Comparison of ENCODE assay signal across 1 cellular context in the genomic region with DNA sequence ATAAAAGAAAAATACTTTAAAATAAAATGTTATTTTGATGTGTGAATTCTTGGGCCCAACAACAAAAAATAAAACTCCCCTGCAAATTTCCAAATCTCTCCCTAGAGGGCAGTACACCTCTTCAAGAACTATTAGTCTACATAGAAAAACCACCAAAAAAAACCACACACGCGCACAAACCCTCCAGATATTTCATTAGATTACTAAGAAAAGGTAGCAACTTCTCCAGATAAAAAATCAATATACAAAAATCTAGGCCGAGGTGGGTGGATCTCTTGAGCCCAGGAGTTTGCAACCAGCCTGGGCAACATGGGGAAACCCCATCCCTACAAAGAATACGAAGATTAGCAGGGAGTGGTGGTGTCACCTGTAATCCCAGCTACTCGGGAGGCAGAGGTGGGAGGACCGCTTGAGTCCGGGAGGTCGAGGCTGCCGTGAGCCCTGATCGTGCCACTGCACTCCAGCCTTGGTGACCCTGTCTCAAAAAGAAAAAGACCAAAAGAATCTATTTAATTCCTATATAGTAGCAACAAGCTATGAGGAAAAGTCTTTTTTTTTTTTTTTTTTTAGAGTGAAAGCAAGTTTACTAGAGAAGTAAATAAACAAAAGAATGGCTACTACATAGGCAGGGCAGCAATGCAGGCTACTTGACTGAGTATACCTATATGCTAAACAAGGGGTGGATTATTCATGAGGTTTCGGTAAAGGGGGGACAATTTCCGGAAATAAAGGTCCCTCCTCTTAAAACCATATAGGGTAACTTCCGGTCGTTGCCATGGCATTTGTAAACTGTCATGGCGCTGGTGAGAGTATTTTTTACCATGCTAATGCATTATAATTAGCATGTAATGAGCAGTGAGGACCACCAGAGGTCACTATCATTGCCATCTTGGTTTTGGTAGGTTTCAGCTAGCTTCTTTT.
TF ChIP-seq lines count a peak whose summit lies in the region.

No MANE protein-coding gene starts in this region.

TF ChIP-seq in K562, 482 proteins besides CTCF, POLR2A, EP300 and RAD21 (continued from another document and continues in another):
- TF ChIP-seq ZNF589 (CRISPR knock-in tag; IDR thresholded peaks at IDR 0.05; ENCODE audit: low read depth) (no peak), ELK1 (CRISPR knock-in tag; IDR thresholded peaks at IDR 0.05) (peak; percentile 96; the same call in 1 of the 2 replicates), HCFC1 (IDR thresholded peaks at IDR 0.05; ENCODE audit: low read depth, low read length) (peak; percentile 46), NCOA6 (IDR thresholded peaks at IDR 0.05) (no peak), ARNT (IDR thresholded peaks at IDR 0.05) (no peak), KLF1 (tag; IDR thresholded peaks at IDR 0.05) (peak; percentile 96), ZEB2 (IDR thresholded peaks at IDR 0.05) (no peak), MEIS2 (IDR thresholded peaks at IDR 0.05; ENCODE audit: partially characterized antibody) (peak; percentile 10), THAP12 (CRISPR knock-in tag; IDR thresholded peaks at IDR 0.05) (no peak), OTX1 (CRISPR knock-in tag; IDR thresholded peaks at IDR 0.05) (no peak), KDM2B (CRISPR knock-in tag; IDR thresholded peaks at IDR 0.05) (no peak), RFX7 (CRISPR knock-in tag; IDR thresholded peaks at IDR 0.05) (no peak), CEBPG (CRISPR knock-in tag; IDR thresholded peaks at IDR 0.05) (no peak), CEBPG (tag; conservative IDR thresholded peaks at IDR 0.05 in 1 of 2, IDR thresholded peaks at IDR 0.05 in 1 of 2) (no peak), U2AF1 (optimal IDR thresholded peaks at IDR 0.05; ENCODE audit: low read depth, low read length) (no peak), SREBF1 (IDR thresholded peaks at IDR 0.05; ENCODE audit: borderline replicate concordance, low read depth, low read length) (no peak), ZNF277 (CRISPR knock-in tag; IDR thresholded peaks at IDR 0.05; ENCODE audit: borderline replicate concordance) (no peak), MNT (conservative IDR thresholded peaks at IDR 0.05) (peak in 1 of 2 experiments; percentile 43; a peak in 1 of 4 replicates), SRSF3 (IDR thresholded peaks at IDR 0.05; ENCODE audit: insufficient read depth, low read length) (no peak), ZBTB43 (CRISPR knock-in tag; IDR thresholded peaks at IDR 0.05) (no peak), CREM (IDR thresholded peaks at IDR 0.05; ENCODE audit: low read depth) (no peak), RFX1 (IDR thresholded peaks at IDR 0.05) (peak; percentile 97), ZNF217 (CRISPR knock-in tag; IDR thresholded peaks at IDR 0.05) (no peak), ZNF384 (IDR thresholded peaks at IDR 0.05; ENCODE audit: low read depth, low read length) (peak; percentile 98), MEF2A (IDR thresholded peaks at IDR 0.05; ENCODE audit: control insufficient read depth, low read depth, low read length) (no peak), NFATC3 (IDR thresholded peaks at IDR 0.05) (no peak), FOS (IDR thresholded peaks at IDR 0.05; ENCODE audit: extremely low read depth, insufficient read length) (no peak), BMI1 (IDR thresholded peaks at IDR 0.05; ENCODE audit: low read length) (peak; percentile 98), EGR1 (conservative IDR thresholded peaks at IDR 0.05) (0 out of 2 replicates have a peak, but pooled peaks have one; percentile 12)
- TF ChIP-seq, protein P1, sequence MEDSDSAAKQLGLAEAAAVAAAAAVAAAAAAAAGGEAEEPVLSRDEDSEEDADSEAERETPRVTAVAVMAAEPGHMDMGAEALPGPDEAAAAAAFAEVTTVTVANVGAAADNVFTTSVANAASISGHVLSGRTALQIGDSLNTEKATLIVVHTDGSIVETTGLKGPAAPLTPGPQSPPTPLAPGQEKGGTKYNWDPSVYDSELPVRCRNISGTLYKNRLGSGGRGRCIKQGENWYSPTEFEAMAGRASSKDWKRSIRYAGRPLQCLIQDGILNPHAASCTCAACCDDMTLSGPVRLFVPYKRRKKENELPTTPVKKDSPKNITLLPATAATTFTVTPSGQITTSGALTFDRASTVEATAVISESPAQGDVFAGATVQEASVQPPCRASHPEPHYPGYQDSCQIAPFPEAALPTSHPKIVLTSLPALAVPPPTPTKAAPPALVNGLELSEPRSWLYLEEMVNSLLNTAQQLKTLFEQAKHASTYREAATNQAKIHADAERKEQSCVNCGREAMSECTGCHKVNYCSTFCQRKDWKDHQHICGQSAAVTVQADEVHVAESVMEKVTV (CRISPR knock-in tag; IDR thresholded peaks at IDR 0.05) = peak; percentile 71
- TF ChIP-seq, protein P2, sequence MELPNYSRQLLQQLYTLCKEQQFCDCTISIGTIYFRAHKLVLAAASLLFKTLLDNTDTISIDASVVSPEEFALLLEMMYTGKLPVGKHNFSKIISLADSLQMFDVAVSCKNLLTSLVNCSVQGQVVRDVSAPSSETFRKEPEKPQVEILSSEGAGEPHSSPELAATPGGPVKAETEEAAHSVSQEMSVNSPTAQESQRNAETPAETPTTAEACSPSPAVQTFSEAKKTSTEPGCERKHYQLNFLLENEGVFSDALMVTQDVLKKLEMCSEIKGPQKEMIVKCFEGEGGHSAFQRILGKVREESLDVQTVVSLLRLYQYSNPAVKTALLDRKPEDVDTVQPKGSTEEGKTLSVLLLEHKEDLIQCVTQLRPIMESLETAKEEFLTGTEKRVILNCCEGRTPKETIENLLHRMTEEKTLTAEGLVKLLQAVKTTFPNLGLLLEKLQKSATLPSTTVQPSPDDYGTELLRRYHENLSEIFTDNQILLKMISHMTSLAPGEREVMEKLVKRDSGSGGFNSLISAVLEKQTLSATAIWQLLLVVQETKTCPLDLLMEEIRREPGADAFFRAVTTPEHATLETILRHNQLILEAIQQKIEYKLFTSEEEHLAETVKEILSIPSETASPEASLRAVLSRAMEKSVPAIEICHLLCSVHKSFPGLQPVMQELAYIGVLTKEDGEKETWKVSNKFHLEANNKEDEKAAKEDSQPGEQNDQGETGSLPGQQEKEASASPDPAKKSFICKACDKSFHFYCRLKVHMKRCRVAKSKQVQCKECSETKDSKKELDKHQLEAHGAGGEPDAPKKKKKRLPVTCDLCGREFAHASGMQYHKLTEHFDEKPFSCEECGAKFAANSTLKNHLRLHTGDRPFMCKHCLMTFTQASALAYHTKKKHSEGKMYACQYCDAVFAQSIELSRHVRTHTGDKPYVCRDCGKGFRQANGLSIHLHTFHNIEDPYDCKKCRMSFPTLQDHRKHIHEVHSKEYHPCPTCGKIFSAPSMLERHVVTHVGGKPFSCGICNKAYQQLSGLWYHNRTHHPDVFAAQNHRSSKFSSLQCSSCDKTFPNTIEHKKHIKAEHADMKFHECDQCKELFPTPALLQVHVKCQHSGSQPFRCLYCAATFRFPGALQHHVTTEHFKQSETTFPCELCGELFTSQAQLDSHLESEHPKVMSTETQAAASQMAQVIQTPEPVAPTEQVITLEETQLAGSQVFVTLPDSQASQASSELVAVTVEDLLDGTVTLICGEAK (IDR thresholded peaks at IDR 0.05) = peak; percentile 85
- TF ChIP-seq, protein P2 (CRISPR knock-in tag; IDR thresholded peaks at IDR 0.05) = no peak
- TF ChIP-seq, protein P3, sequence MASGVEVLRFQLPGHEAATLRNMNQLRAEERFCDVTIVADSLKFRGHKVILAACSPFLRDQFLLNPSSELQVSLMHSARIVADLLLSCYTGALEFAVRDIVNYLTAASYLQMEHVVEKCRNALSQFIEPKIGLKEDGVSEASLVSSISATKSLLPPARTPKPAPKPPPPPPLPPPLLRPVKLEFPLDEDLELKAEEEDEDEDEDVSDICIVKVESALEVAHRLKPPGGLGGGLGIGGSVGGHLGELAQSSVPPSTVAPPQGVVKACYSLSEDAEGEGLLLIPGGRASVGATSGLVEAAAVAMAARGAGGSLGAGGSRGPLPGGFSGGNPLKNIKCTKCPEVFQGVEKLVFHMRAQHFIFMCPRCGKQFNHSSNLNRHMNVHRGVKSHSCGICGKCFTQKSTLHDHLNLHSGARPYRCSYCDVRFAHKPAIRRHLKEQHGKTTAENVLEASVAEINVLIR (CRISPR knock-in tag; IDR thresholded peaks at IDR 0.05) = no peak
- TF ChIP-seq, protein P4, sequence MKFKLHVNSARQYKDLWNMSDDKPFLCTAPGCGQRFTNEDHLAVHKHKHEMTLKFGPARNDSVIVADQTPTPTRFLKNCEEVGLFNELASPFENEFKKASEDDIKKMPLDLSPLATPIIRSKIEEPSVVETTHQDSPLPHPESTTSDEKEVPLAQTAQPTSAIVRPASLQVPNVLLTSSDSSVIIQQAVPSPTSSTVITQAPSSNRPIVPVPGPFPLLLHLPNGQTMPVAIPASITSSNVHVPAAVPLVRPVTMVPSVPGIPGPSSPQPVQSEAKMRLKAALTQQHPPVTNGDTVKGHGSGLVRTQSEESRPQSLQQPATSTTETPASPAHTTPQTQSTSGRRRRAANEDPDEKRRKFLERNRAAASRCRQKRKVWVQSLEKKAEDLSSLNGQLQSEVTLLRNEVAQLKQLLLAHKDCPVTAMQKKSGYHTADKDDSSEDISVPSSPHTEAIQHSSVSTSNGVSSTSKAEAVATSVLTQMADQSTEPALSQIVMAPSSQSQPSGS (CRISPR knock-in tag; IDR thresholded peaks at IDR 0.05) = no peak
